Comparison of ENCODE assay signal across 13 cellular contexts in genomic region chr6:11196511-11197174, GRCh38. TPM values are rescaled to one million over a fixed set of nuclear protein-coding genes. Genes with fewer than 3 reads are reported as not detected.
A peak's percentile ranks its signal among the peaks of the same experiment; 100 is the strongest.
DNase-seq lines count a peak whose midpoint lies in the region; ATAC-seq and TF ChIP-seq lines count a peak whose summit lies in the region.
"Had no signal": no experiment of that assay in that cellular context is flagged by ENCODE, and none has a peak within 500 bp of the region (broad histone marks: within the 10 kb centered on the region; RNA-seq: fewer than 3 reads in every experiment).

No MANE protein-coding gene starts in this region.

- TF ChIP-seq CTCF in esophagus muscularis mucosa (IDR thresholded peaks at IDR 0.05) (no peak), osteoblast (IDR thresholded peaks at IDR 0.05; ENCODE audit: extremely low read depth, low read depth, low read length) (no peak)

- peak overlapping the region; percentile 72 for H3K4me2 ChIP-seq in osteoblast (ENCODE audit: insufficient read depth, low read length)

- ATAC-seq in CD4-positive, CD25-positive, alpha-beta regulatory T cell (ENCODE audit: low read depth in 2 of 2) = no peak
- ATAC-seq in GM18517 (IDR thresholded peaks at IDR 0.05; ENCODE audit: unreplicated experiment) = no peak

- H3K4me3 Mint-ChIP-seq in CD4-positive, CD25-positive, alpha-beta regulatory T cell = no peak overlapping the region
- H3K4me3 Mint-ChIP-seq in IgD-negative memory B cell = no peak overlapping the region

- H3K36me3 ChIP-seq in CD4-positive, CD25-positive, alpha-beta regulatory T cell (ENCODE audit: control insufficient read depth, insufficient read depth, low read length) = peaks cover 29% of the 10 kb centered on the region
- H3K36me3 ChIP-seq in esophagus muscularis mucosa (peaks cover 8 to 62% (median 16%) of the 10 kb centered on the region in 4 donors), osteoblast (ENCODE audit: insufficient read depth, low read length) (peaks cover 22% of the 10 kb centered on the region)

- no peaks in the 10 kb centered on the region for H3K27me3 Mint-ChIP-seq in CD4-positive, CD25-positive, alpha-beta regulatory T cell
- H3K27me3 Mint-ChIP-seq in IgD-negative memory B cell = no peaks in the 10 kb centered on the region

- H3K4me1 Mint-ChIP-seq in CD4-positive, CD25-positive, alpha-beta regulatory T cell = peaks cover 23 to 34% (median 28%) of the 10 kb centered on the region in 4 donors
- H3K4me1 Mint-ChIP-seq in IgD-negative memory B cell = peaks cover 9 to 15% (median 14%) of the 10 kb centered on the region in 3 donors

- H3K9me3 Mint-ChIP-seq in CD4-positive, CD25-positive, alpha-beta regulatory T cell = peaks cover 0 to 2% (median 0%) of the 10 kb centered on the region in 7 donors
- peaks cover 0 to 1% (median 0%) of the 10 kb centered on the region in 3 donors for H3K9me3 Mint-ChIP-seq in IgD-negative memory B cell

- 82% methylated on average over 15 of the region's 15 CpGs for WGBS in esophagus muscularis mucosa

- TF ChIP-seq POLR2A in esophagus muscularis mucosa (IDR thresholded peaks at IDR 0.05; ENCODE audit: low read depth) = no peak

- H3K27ac ChIP-seq in CD4-positive, CD25-positive, alpha-beta regulatory T cell (ENCODE audit: insufficient read depth, low read length, poor library complexity, severe bottlenecking) = no peak overlapping the region
- peak overlapping the region; percentile 2 to 68 (median 44) for H3K27ac ChIP-seq in esophagus muscularis mucosa (replicated peaks in 1 of 4)
- peak overlapping the region; percentile 95 for H3K27ac ChIP-seq in osteoblast (ENCODE audit: low read depth, low read length)
- H3K27ac ChIP-seq: testis had no signal

- peaks cover 14% of the 10 kb centered on the region for H3K4me1 ChIP-seq in CD4-positive, CD25-positive, alpha-beta regulatory T cell (ENCODE audit: control insufficient read depth, insufficient read depth, low read length, poor library complexity, severe bottlenecking)
- H3K4me1 ChIP-seq in esophagus muscularis mucosa (peaks cover 16 to 54% (median 29%) of the 10 kb centered on the region in 4 donors), osteoblast (ENCODE audit: insufficient read depth, low read length) (peaks cover 66% of the 10 kb centered on the region)

- no peaks in the 10 kb centered on the region for H3K27me3 ChIP-seq in CD4-positive, CD25-positive, alpha-beta regulatory T cell (ENCODE audit: control insufficient read depth, insufficient read depth, low read length)
- H3K27me3 ChIP-seq in esophagus muscularis mucosa (peaks cover 0 to 4% (median 0%) of the 10 kb centered on the region in 4 donors), osteoblast (ENCODE audit: insufficient read depth, low read length) (no peaks in the 10 kb centered on the region)
- H3K27me3 ChIP-seq: dorsolateral prefrontal cortex, testis had no signal

- DNase-seq in CD4-positive, CD25-positive, alpha-beta regulatory T cell = no peak
- DNase-seq in esophagus muscularis mucosa (ENCODE audit: extremely low spot score) (no peak), osteoblast (ENCODE audit: insufficient read length, low spot score, missing footprints) (peak; percentile 55), ecto neural progenitor cell (ENCODE audit: low spot score) (no peak), NCI-H345 treated with DMSO at 0.1 percent for 48 hours (lab: John Stamatoyannopoulos, UW; ENCODE audit: unreplicated experiment) (no peak)
- no peak for DNase-seq in stimulated activated naive CD4-positive, alpha-beta T cell treated with Interleukin-2 at 50 U/mL for 16 hours (lab: John Stamatoyannopoulos, UW)
- DNase-seq: activated CD4-positive, CD25-positive, alpha-beta regulatory T cell treated with anti-CD3 and anti-CD28 coated beads, Interleukin-2, amount 50 U/mL, for 72 hours; NCI-H510A treated with DMSO at 0.1 percent for 48 hours; nucleus accumbens; testis had no signal

- no peaks in the 10 kb centered on the region for H4K20me1 ChIP-seq in osteoblast (ENCODE audit: insufficient read depth, low read length)

- H2AFZ ChIP-seq in osteoblast (ENCODE audit: low read length) = peak overlapping the region; percentile 26

- peak overlapping the region in 2 of 3 donors; percentile 21 to 87 for H3K27ac Mint-ChIP-seq in CD4-positive, CD25-positive, alpha-beta regulatory T cell
- peak overlapping the region in 2 of 3 donors; percentile 67 to 80 for H3K27ac Mint-ChIP-seq in IgD-negative memory B cell

- H3K4me3 ChIP-seq in CD4-positive, CD25-positive, alpha-beta regulatory T cell (ENCODE audit: low read depth, low read length) = no peak overlapping the region
- H3K4me3 ChIP-seq in esophagus muscularis mucosa (no peak overlapping the region), osteoblast (ENCODE audit: insufficient read depth, low read length) (peak overlapping the region; percentile 49)
- H3K4me3 ChIP-seq: dorsolateral prefrontal cortex, testis had no signal

- intact Hi-C loops in esophagus muscularis mucosa (cut with DNase I) = no loop called here

- peaks cover 17% of the 10 kb centered on the region for H3K79me2 ChIP-seq in osteoblast (ENCODE audit: insufficient read depth, low read length)

- H3K36me3 Mint-ChIP-seq in CD4-positive, CD25-positive, alpha-beta regulatory T cell = peaks cover 51% of the 10 kb centered on the region
- peaks cover 21% of the 10 kb centered on the region for H3K36me3 Mint-ChIP-seq in IgD-negative memory B cell

- no peaks in the 10 kb centered on the region for H3K9me3 ChIP-seq in CD4-positive, CD25-positive, alpha-beta regulatory T cell (ENCODE audit: control insufficient read depth in 2 of 2, low read length in 2 of 2)
- H3K9me3 ChIP-seq in esophagus muscularis mucosa = no peaks in the 10 kb centered on the region
- H3K9me3 ChIP-seq in osteoblast (ENCODE audit: low read depth, low read length) = no peaks in the 10 kb centered on the region
- H3K9me3 ChIP-seq: testis had no signal

- no peak for TF ChIP-seq EP300 in esophagus muscularis mucosa (IDR thresholded peaks at IDR 0.05)

RNA-seq across cellular contexts. Expression of gene NEDD9, which starts 35.8 kb away (rescaled TPM):
- 104 TPM for total RNA-seq in CD4-positive, CD25-positive, alpha-beta regulatory T cell
- polyA plus RNA-seq in CD4-positive, CD25-positive, alpha-beta regulatory T cell = 10 to 100 TPM; 18.1 to 21.5 (median 19.9) TPM
- 32.4 TPM for polyA plus RNA-seq in IgD-negative memory B cell
- total RNA-seq in esophagus muscularis mucosa (10 to 100 TPM; 18.3 to 47.2 (median 32.9) TPM), osteoblast (23.0 and 32.9 TPM in 2 replicates)
